Comparison of ENCODE assay signal across 8 cellular contexts in genomic region chr14:69616408-69616773, GRCh38. TPM values are rescaled to one million over a fixed set of nuclear protein-coding genes. Genes with fewer than 3 reads are reported as not detected.
A peak's percentile ranks its signal among the peaks of the same experiment; 100 is the strongest.
DNase-seq lines count a peak whose midpoint lies in the region; ATAC-seq and TF ChIP-seq lines count a peak whose summit lies in the region.

No MANE protein-coding gene starts in this region.

- TF ChIP-seq POLR2A in heart left ventricle (IDR thresholded peaks at IDR 0.05) (no peak), body of pancreas (IDR thresholded peaks at IDR 0.05) (no peak)

- H3K4me1 ChIP-seq in heart left ventricle (peaks cover 28 to 91% (median 88%) of the 10 kb centered on the region in 12 donors), body of pancreas (peaks cover 88% of the 10 kb centered on the region), mucosa of stomach (ENCODE audit: control insufficient read depth, insufficient read depth, low read length) (peaks cover 67% of the 10 kb centered on the region), urinary bladder (ENCODE audit: insufficient read depth) (peaks cover 1% of the 10 kb centered on the region)

- H3K27ac ChIP-seq in heart left ventricle, result peak overlapping the region; percentile 37 to 98 (median 82)
- H3K27ac ChIP-seq in body of pancreas, result peak overlapping the region; percentile 9 to 99 (median 78)
- peak overlapping the region; percentile 61 for H3K27ac ChIP-seq in urinary bladder (ENCODE audit: low read depth)

- H3K36me3 ChIP-seq in heart left ventricle (peaks cover 0 to 9% (median 0%) of the 10 kb centered on the region in 9 donors), body of pancreas (replicated peaks in 1 of 2; ENCODE audit: insufficient read depth in 1 of 2, low read depth in 2 of 2) (no peaks in the 10 kb centered on the region), mucosa of stomach (ENCODE audit: control insufficient read depth, insufficient read depth, low read length) (no peaks in the 10 kb centered on the region), urinary bladder (ENCODE audit: insufficient read depth) (no peaks in the 10 kb centered on the region)

- DNase-seq in heart left ventricle, result no peak
- no peak for DNase-seq in left ventricle myocardium superior
- DNase-seq in body of pancreas, result no peak
- no peak for DNase-seq in DMS153 (lab: John Stamatoyannopoulos, UW)
- DNase-seq in SW 1271 (lab: John Stamatoyannopoulos, UW), result no peak

- peak overlapping the region in 8 of 12 donors; percentile 16 to 43 (median 32) for H3K4me3 ChIP-seq in heart left ventricle
- H3K4me3 ChIP-seq in body of pancreas, result no peak overlapping the region
- peak overlapping the region; percentile 2 for H3K4me3 ChIP-seq in mucosa of stomach (ENCODE audit: low read length)
- no peak overlapping the region for H3K4me3 ChIP-seq in urinary bladder (ENCODE audit: low read depth, low read length)

- ATAC-seq in heart left ventricle (no peak), left ventricle myocardium superior (no peak), body of pancreas (no peak), HG03442 (IDR thresholded peaks at IDR 0.05; ENCODE audit: unreplicated experiment) (no peak)

- TF ChIP-seq CTCF in heart left ventricle (IDR thresholded peaks at IDR 0.05), result no peak
- TF ChIP-seq CTCF in body of pancreas (IDR thresholded peaks at IDR 0.05), result no peak

- H3K27me3 ChIP-seq in heart left ventricle (no peaks in the 10 kb centered on the region), body of pancreas (no peaks in the 10 kb centered on the region), mucosa of stomach (ENCODE audit: control insufficient read depth, insufficient read depth, low read length) (no peaks in the 10 kb centered on the region)

- intact Hi-C loops in heart left ventricle (cut with DNase I) (loop anchor here in 8 of 10 donors (5.0 to 10.0 kb wide), 5 partner anchors 36 to 96 kb away; no protein-coding TSS in a partner anchor), left ventricle myocardium superior (cut with micrococcal nuclease) (loop anchor here (10.0 kb wide), 1 partner anchor 48 kb away; no protein-coding TSS in a partner anchor), body of pancreas (cut with DNase I) (loop anchor here (10.0 kb wide), 1 partner anchor 48 kb away; no protein-coding TSS in a partner anchor)

- WGBS in heart left ventricle, 4 donors, result 31 to 49% (median 41%) methylated on average over 1 of the region's 1 CpG
- 53 to 64% methylated on average over 1 of the region's 1 CpG for WGBS in body of pancreas, 2 donors
- WGBS in urinary bladder, result 43% methylated on average over 1 of the region's 1 CpG

- no peaks in the 10 kb centered on the region for H3K9me3 ChIP-seq in heart left ventricle
- no peaks in the 10 kb centered on the region for H3K9me3 ChIP-seq in body of pancreas
- H3K9me3 ChIP-seq in mucosa of stomach (ENCODE audit: control insufficient read depth, low read length), result no peaks in the 10 kb centered on the region

- peak overlapping the region; percentile 49 for H3K9ac ChIP-seq in mucosa of stomach (ENCODE audit: low read length)

RNA-seq across cellular contexts. Expression of gene SUSD6, which starts 5.0 kb away (rescaled TPM):
- total RNA-seq in heart left ventricle, result 10 to 100 TPM; 17.8 to 49.2 (median 24.8) TPM
- 10 to 100 TPM in 1 of 2 donors, 1 to 10 TPM in 1; 5.8 to 18.7 TPM for polyA plus RNA-seq in heart left ventricle
- total RNA-seq in left ventricle myocardium superior, result 21.4 TPM
- total RNA-seq in body of pancreas, result 10 to 100 TPM; 24.6 to 25.1 TPM
- 12.5 TPM for total RNA-seq in urinary bladder
- 20.0 TPM for polyA plus RNA-seq in urinary bladder

RNA-seq across cellular contexts. Expression of gene CCDC177, which starts 41.7 kb away (rescaled TPM):
- not detected for total RNA-seq in heart left ventricle
- polyA plus RNA-seq in heart left ventricle, result under 1 TPM in 1 of 2 donors, not detected in 1; 0.06 TPM
- total RNA-seq in left ventricle myocardium superior, result not detected
- total RNA-seq in body of pancreas, result not detected
- 0.05 TPM for total RNA-seq in urinary bladder
- not detected for polyA plus RNA-seq in urinary bladder

Comparison
In these comparisons a context has a peak if more than half of its experiments do, and no peak if none do; other contexts are left out.
1. H3K4me3 ChIP-seq: peak in heart left ventricle (8 of 12) and mucosa of stomach (single experiment); none in body of pancreas (0 of 2) and urinary bladder (single experiment).
2. Peak in every context shown above with its lines, with median percentiles within 50 percentile points of each other: H3K27ac ChIP-seq.